12 cellular contexts compared by ENCODE assay signal in genomic region chr12:105562727-105563072, GRCh38.
DNase-seq lines count a peak whose midpoint lies in the region; ATAC-seq, FAIRE-seq and TF ChIP-seq lines count a peak whose summit lies in the region.
"Had no signal": no experiment of that assay in that cellular context is flagged by ENCODE, and none has a peak within 500 bp of the region (broad histone marks: within the 10 kb centered on the region; RNA-seq: fewer than 3 reads in every experiment).

No MANE protein-coding gene starts in this region.

- H3K4me1 Mint-ChIP-seq in chondrocyte (ENCODE audit: low read depth) = peaks cover 34% of the 10 kb centered on the region
- H3K4me1 Mint-ChIP-seq in progenitor cell of endocrine pancreas (ENCODE audit: low read depth) = peaks cover 4% of the 10 kb centered on the region
- H3K4me1 Mint-ChIP-seq: CD8-positive, alpha-beta memory T cell had no signal

- peak; percentile 74 for DNase-seq in DMS79 treated with DMSO at 0.1 percent for 48 hours (lab: John Stamatoyannopoulos, UW)
- DNase-seq in NCI-H2029 (lab: John Stamatoyannopoulos, UW) = peak; percentile 51
- DNase-seq in chondrocyte (ENCODE audit: low spot score) = no peak
- no peak for DNase-seq in progenitor cell of endocrine pancreas (ENCODE audit: low spot score, unreplicated experiment)
- DNase-seq in GM19239 (ENCODE audit: insufficient read length, low spot score) = no peak
- no peak for DNase-seq in T-helper 1 cell
- no peak for DNase-seq in putamen (ENCODE audit: low spot score)
- DNase-seq: CD8-positive, alpha-beta memory T cell; head of caudate nucleus; upper lobe of left lung had no signal

- no peaks in the 10 kb centered on the region for H3K9me3 Mint-ChIP-seq in chondrocyte (ENCODE audit: low read depth)
- no peaks in the 10 kb centered on the region for H3K9me3 Mint-ChIP-seq in progenitor cell of endocrine pancreas (ENCODE audit: low read depth)

- no peak for TF ChIP-seq CTCF in chondrocyte (IDR thresholded peaks at IDR 0.05)
- no peak for TF ChIP-seq CTCF in progenitor cell of endocrine pancreas (IDR thresholded peaks at IDR 0.05; ENCODE audit: unreplicated experiment)

- H3K4me3 Mint-ChIP-seq in chondrocyte (ENCODE audit: unreplicated experiment) (peak overlapping the region; percentile 67), progenitor cell of endocrine pancreas (ENCODE audit: low read depth) (no peak overlapping the region)
- H3K4me3 Mint-ChIP-seq: CD8-positive, alpha-beta memory T cell had no signal

- no peak for ATAC-seq in GM19035 (IDR thresholded peaks at IDR 0.05; ENCODE audit: unreplicated experiment)

- H3K27me3 Mint-ChIP-seq in chondrocyte (ENCODE audit: low read depth) (no peaks in the 10 kb centered on the region), progenitor cell of endocrine pancreas (peaks cover 7% of the 10 kb centered on the region)

- no peak for FAIRE-seq in GM19239 (lab: Jason Lieb, UNC)
- FAIRE-seq: GM18507 had no signal

- H3K27ac Mint-ChIP-seq in chondrocyte (ENCODE audit: unreplicated experiment) = peak overlapping the region; percentile 98
- H3K27ac Mint-ChIP-seq in progenitor cell of endocrine pancreas = peak overlapping the region; percentile 19
- H3K27ac Mint-ChIP-seq: CD8-positive, alpha-beta memory T cell had no signal

- H3K36me3 Mint-ChIP-seq in chondrocyte (ENCODE audit: low read depth) (peaks cover 4% of the 10 kb centered on the region), progenitor cell of endocrine pancreas (ENCODE audit: insufficient read depth) (no peaks in the 10 kb centered on the region)
- H3K36me3 Mint-ChIP-seq: CD8-positive, alpha-beta memory T cell had no signal

Comparison
In these comparisons a context has a peak if more than half of its experiments do, and no peak if none do; other contexts are left out.
1. DNase-seq: peak in DMS79 treated with DMSO at 0.1 percent for 48 hours (single experiment) and NCI-H2029 (single experiment); none in chondrocyte (single experiment), progenitor cell of endocrine pancreas (single experiment), GM19239 (single experiment), T-helper 1 cell (0 of 5) and putamen (single experiment).